In genomic region chr6:103107985-103108384, GRCh38 we compare ENCODE assay signal across 27 cellular contexts.
"Had no signal": no experiment of that assay in that cellular context is flagged by ENCODE, and none has a peak within 500 bp of the region (broad histone marks: within the 10 kb centered on the region; RNA-seq: fewer than 3 reads in every experiment).

No MANE protein-coding gene starts in this region.

- H3K27me3 ChIP-seq: dorsolateral prefrontal cortex, esophagus squamous epithelium, gastrocnemius medialis, heart right ventricle, left lung had no signal

- H3K36me3 ChIP-seq: esophagus squamous epithelium, gastrocnemius medialis, heart right ventricle, left lung had no signal

- DNase-seq: dermis blood vessel endothelial cell; dorsolateral prefrontal cortex; effector CD4-positive, alpha-beta T cell; effector memory CD4-positive, alpha-beta T cell; erythroblast; esophagus squamous epithelium; foreskin fibroblast; foreskin melanocyte; gastrocnemius medialis; glutamatergic neuron; head of caudate nucleus; heart right ventricle; hippocampal formation; left cardiac atrium; left lung; left ventricle myocardium superior; mammary epithelial cell; mesendoderm; midbrain; naive thymus-derived CD4-positive, alpha-beta T cell had no signal

- ATAC-seq: esophagus mucosa; gastrocnemius medialis; heart right ventricle; left cardiac atrium; left lung; left ventricle myocardium superior; naive thymus-derived CD4-positive, alpha-beta T cell had no signal

- H3K4me3 ChIP-seq: coronary artery, dorsolateral prefrontal cortex, esophagus squamous epithelium, gastrocnemius medialis, heart right ventricle, left lung, lung had no signal

- H3K27ac ChIP-seq: coronary artery, dorsolateral prefrontal cortex, epithelial cell of prostate, esophagus squamous epithelium, gastrocnemius medialis, heart right ventricle, left lung had no signal

- H3K4me1 ChIP-seq: esophagus squamous epithelium, gastrocnemius medialis, heart right ventricle, left lung had no signal

- FAIRE-seq: colon, islet of Langerhans, keratinocyte had no signal

- H3K9me3 ChIP-seq: esophagus squamous epithelium, gastrocnemius medialis, left lung had no signal
